ENCODE assay signal across 9 cellular contexts in genomic region chr6:146357578-146358340, GRCh38.
DNase-seq lines count a peak whose midpoint lies in the region; ATAC-seq and TF ChIP-seq lines count a peak whose summit lies in the region.
"Had no signal": no experiment of that assay in that cellular context is flagged by ENCODE, and none has a peak within 500 bp of the region (broad histone marks: within the 10 kb centered on the region; RNA-seq: fewer than 3 reads in every experiment).

No MANE protein-coding gene starts in this region.

- no peaks in the 10 kb centered on the region for H3K36me3 Mint-ChIP-seq in activated CD4-positive, alpha-beta T cell treated with anti-CD3 and anti-CD28 coated beads for 36 hours (ENCODE audit: low read depth)

- no peaks in the 10 kb centered on the region for H3K36me3 ChIP-seq in WERI-Rb-1
- H3K36me3 ChIP-seq: BLaER1 had no signal

- POLR2A ChIA-PET in activated CD4-positive, alpha-beta T cell treated with anti-CD3 and anti-CD28 coated beads for 36 hours (lab: Charles Lee): no interaction called here

- H3K9me3 Mint-ChIP-seq in activated CD4-positive, alpha-beta T cell treated with anti-CD3 and anti-CD28 coated beads for 36 hours (ENCODE audit: low read depth): no peaks in the 10 kb centered on the region

- TF ChIP-seq CTCF in foreskin fibroblast (IDR thresholded peaks at IDR 0.05; ENCODE audit: low read depth, low read length) (no peak), WERI-Rb-1 (IDR thresholded peaks at IDR 0.05; ENCODE audit: low read depth, low read length) (no peak), dorsolateral prefrontal cortex (IDR thresholded peaks at IDR 0.05 in 54 of 56, conservative IDR thresholded peaks at IDR 0.05 in 2 of 56; ENCODE audit: low read depth in 1 of 56, partially characterized antibody in 56 of 56) (no peak)

- H3K27ac Mint-ChIP-seq in activated CD4-positive, alpha-beta T cell treated with anti-CD3 and anti-CD28 coated beads for 36 hours: no peak overlapping the region

- no peak overlapping the region for H3K4me3 Mint-ChIP-seq in activated CD4-positive, alpha-beta T cell treated with anti-CD3 and anti-CD28 coated beads for 36 hours

- no peaks in the 10 kb centered on the region for H3K9me3 ChIP-seq in WERI-Rb-1 (ENCODE audit: severe bottlenecking)
- H3K9me3 ChIP-seq: BLaER1 had no signal

- H3K27me3 ChIP-seq in WERI-Rb-1 (ENCODE audit: insufficient read depth, low read depth, severe bottlenecking): no peaks in the 10 kb centered on the region
- H3K27me3 ChIP-seq in dorsolateral prefrontal cortex: no peaks in the 10 kb centered on the region
- H3K27me3 ChIP-seq: BLaER1 had no signal

- H3K4me3 ChIP-seq in foreskin fibroblast (ENCODE audit: low read depth in 1 of 2, low read length in 2 of 2): peak overlapping the region in 1 of 2 donors; percentile 12
- no peak overlapping the region for H3K4me3 ChIP-seq in WERI-Rb-1 (ENCODE audit: low read depth, low read length)
- H3K4me3 ChIP-seq in dorsolateral prefrontal cortex: no peak overlapping the region
- H3K4me3 ChIP-seq: BLaER1 had no signal

- peaks cover 10% of the 10 kb centered on the region for H3K4me1 Mint-ChIP-seq in activated CD4-positive, alpha-beta T cell treated with anti-CD3 and anti-CD28 coated beads for 36 hours

- H3K27me3 Mint-ChIP-seq in activated CD4-positive, alpha-beta T cell treated with anti-CD3 and anti-CD28 coated beads for 36 hours: peaks cover 12% of the 10 kb centered on the region

- H3K27ac ChIP-seq in WERI-Rb-1 (no peak overlapping the region), dorsolateral prefrontal cortex (peak overlapping the region in 26 of 59 donors; percentile 1 to 73 (median 39))
- H3K27ac ChIP-seq: BLaER1 had no signal

- CTCF ChIA-PET in activated CD4-positive, alpha-beta T cell treated with anti-CD3 and anti-CD28 coated beads for 36 hours (lab: Charles Lee): no interaction called here

- peak; percentile 86 for ATAC-seq in activated CD4-positive, alpha-beta T cell treated with anti-CD3 and anti-CD28 coated beads for 36 hours
- peak; percentile 50 for ATAC-seq in HG02938 (IDR thresholded peaks at IDR 0.05; ENCODE audit: unreplicated experiment)

- peak; percentile 12 for DNase-seq in activated CD4-positive, alpha-beta T cell treated with anti-CD3 and anti-CD28 coated beads for 36 hours
- no peak for DNase-seq in activated CD4-positive, alpha-beta T cell treated with anti-CD3 and anti-CD28 coated beads for 1 hour
- peak; percentile 80 for DNase-seq in RPMI7951 (ENCODE audit: low read depth)
- DNase-seq in foreskin fibroblast: peak; percentile 48 to 78
- no peak for DNase-seq in WERI-Rb-1
- DNase-seq in iPS-NIHi11 (ENCODE audit: low spot score): no peak
- no peak for DNase-seq in dorsolateral prefrontal cortex

- intact Hi-C loops in activated CD4-positive, alpha-beta T cell treated with anti-CD3 and anti-CD28 coated beads for 36 hours (cut with DNase I, micrococcal nuclease): loop anchor here in 1 of 2 experiments (10.0 kb wide), 1 partner anchor 623 kb away; the partner anchor contains the start of gene EPM2A
- intact Hi-C loops in dorsolateral prefrontal cortex (cut with DNase I): no loop called here

Comparison
In these comparisons a context has a peak if more than half of its experiments do, and no peak if none do; other contexts are left out.
1. DNase-seq: peak in activated CD4-positive, alpha-beta T cell treated with anti-CD3 and anti-CD28 coated beads for 36 hours (single experiment), RPMI7951 (single experiment) and foreskin fibroblast (2 of 2); none in activated CD4-positive, alpha-beta T cell treated with anti-CD3 and anti-CD28 coated beads for 1 hour (single experiment), WERI-Rb-1 (single experiment), iPS-NIHi11 (single experiment) and dorsolateral prefrontal cortex (0 of 10).